13 cellular contexts compared by ENCODE assay signal in genomic region chr2:152167070-152167469, GRCh38. TPM values are rescaled to one million over a fixed set of nuclear protein-coding genes. Genes with fewer than 3 reads are reported as not detected.
DNase-seq lines count a peak whose midpoint lies in the region; ATAC-seq, FAIRE-seq and TF ChIP-seq lines count a peak whose summit lies in the region.
"Had no signal": no experiment of that assay in that cellular context is flagged by ENCODE, and none has a peak within 500 bp of the region (broad histone marks: within the 10 kb centered on the region; RNA-seq: fewer than 3 reads in every experiment).

No MANE protein-coding gene starts in this region.

- H3K27ac ChIP-seq in K562 (ENCODE audit: extremely low read depth, low read depth, low read length), result no peak overlapping the region
- peak overlapping the region; percentile 70 for H3K27ac ChIP-seq in upper lobe of right lung
- H3K27ac ChIP-seq: BLaER1 treated with 17β-estradiol and CSF1 and Interleukin-3, amounts not matched to agents 10 nM and 100 nM had no signal

- intact Hi-C loops in left ventricle myocardium superior (cut with micrococcal nuclease) (no loop called here), cardiac septum (cut with DNase I) (no loop called here), K562 (cut with micrococcal nuclease) (no loop called here), upper lobe of right lung (cut with DNase I) (no loop called here), posterior cingulate gyrus (cut with DNase I) (no loop called here)

- H3K9me3 ChIP-seq in K562 (replicated peaks; ENCODE audit: control insufficient read depth, insufficient read depth, low read depth, low read length) (no peaks in the 10 kb centered on the region), upper lobe of right lung (no peaks in the 10 kb centered on the region)

- H2AFZ ChIP-seq in K562 (ENCODE audit: low read depth, low read length), result no peak overlapping the region

- H3K36me3 Mint-ChIP-seq in stimulated activated naive B cell treated with anti-CD40 and anti-IgM and Interleukin-4, amounts not matched to agents 10 μg/mL and 1 μg/mL and 100 μg/mL, for 72 hours, result peaks cover 4 to 9% of the 10 kb centered on the region in 2 donors

- no peak overlapping the region for H3K27ac Mint-ChIP-seq in stimulated activated naive B cell treated with anti-CD40 and anti-IgM and Interleukin-4, amounts not matched to agents 10 μg/mL and 1 μg/mL and 100 μg/mL, for 72 hours

- BruUV-seq in K562 (replicated peaks; lab: Mats Ljungman, UMichigan), result no TSS peak

- H3K4me2 ChIP-seq in K562 (ENCODE audit: insufficient read depth, low read length), result no peak overlapping the region
- H3K4me2 ChIP-seq: smooth muscle cell had no signal

- H3K4me3 ChIP-seq in K562 (no peak overlapping the region), upper lobe of right lung (no peak overlapping the region)
- H3K4me3 ChIP-seq: BLaER1 treated with 17β-estradiol and CSF1 and Interleukin-3, amounts not matched to agents 10 nM and 100 nM; smooth muscle cell had no signal

- TF ChIP-seq CTCF in K562 (IDR thresholded peaks at IDR 0.05 in 2 of 3, conservative IDR thresholded peaks at IDR 0.05 in 1 of 3; ENCODE audit: insufficient read depth in 2 of 3, low read depth in 1 of 3, low read length in 3 of 3) (no peak), upper lobe of right lung (IDR thresholded peaks at IDR 0.05) (no peak)

- H3K4me1 ChIP-seq in K562 (replicated peaks in 1 of 2; ENCODE audit: control insufficient read depth in 2 of 2, insufficient read depth in 2 of 2, low read length in 2 of 2), result peaks cover 5 to 8% of the 10 kb centered on the region in 2 experiments; a peak in 4 of 5 replicates
- peaks cover 52% of the 10 kb centered on the region for H3K4me1 ChIP-seq in upper lobe of right lung

- no peaks in the 10 kb centered on the region for H3K27me3 Mint-ChIP-seq in stimulated activated naive B cell treated with anti-CD40 and anti-IgM and Interleukin-4, amounts not matched to agents 10 μg/mL and 1 μg/mL and 100 μg/mL, for 72 hours

- no peaks in the 10 kb centered on the region for H3K36me3 ChIP-seq in K562 (ENCODE audit: control insufficient read depth, insufficient read depth, low read length)
- H3K36me3 ChIP-seq in upper lobe of right lung, result no peaks in the 10 kb centered on the region

- TF ChIP-seq POLR2A in K562 (conservative IDR thresholded peaks at IDR 0.05), result no peak

- peaks cover 20 to 36% of the 10 kb centered on the region in 2 donors for H3K4me1 Mint-ChIP-seq in stimulated activated naive B cell treated with anti-CD40 and anti-IgM and Interleukin-4, amounts not matched to agents 10 μg/mL and 1 μg/mL and 100 μg/mL, for 72 hours

- no peaks in the 10 kb centered on the region for H3K9me1 ChIP-seq in K562 (ENCODE audit: control insufficient read depth, insufficient read depth, low read length)

- no peaks in the 10 kb centered on the region for H3K9me3 Mint-ChIP-seq in stimulated activated naive B cell treated with anti-CD40 and anti-IgM and Interleukin-4, amounts not matched to agents 10 μg/mL and 1 μg/mL and 100 μg/mL, for 72 hours

- in situ Hi-C loops in K562 (cut with MboI), result no loop called here

- H3K9ac ChIP-seq in K562 (ENCODE audit: insufficient read depth in 1 of 2, low read depth in 2 of 2, low read length in 2 of 2), result no peak overlapping the region; a peak in 1 of 4 replicates

- no peak for FAIRE-seq in K562 (lab: Jason Lieb, UNC)

- H4K20me1 ChIP-seq in K562 (replicated peaks; ENCODE audit: control insufficient read depth, insufficient read depth, low read length), result no peaks in the 10 kb centered on the region

- TF ChIP-seq EP300 in K562 (IDR thresholded peaks at IDR 0.05; ENCODE audit: low read length), result no peak

- peaks cover 23% of the 10 kb centered on the region for H3K79me2 ChIP-seq in K562 (ENCODE audit: control insufficient read depth, insufficient read depth, low read length)

- ATAC-seq in left ventricle myocardium superior, result peak; percentile 30
- ATAC-seq in HG02885 (IDR thresholded peaks at IDR 0.05; ENCODE audit: poor library complexity, unreplicated experiment), result peak; percentile 61
- ATAC-seq in K562, result peak; percentile 65
- peak; percentile 26 for ATAC-seq in upper lobe of right lung
- ATAC-seq in GM18909 (IDR thresholded peaks at IDR 0.05; ENCODE audit: poor library complexity, unreplicated experiment), result no peak
- no peak for ATAC-seq in stimulated activated naive B cell treated with anti-CD40 and anti-IgM and Interleukin-4, amounts not matched to agents 10 μg/mL and 1 μg/mL and 100 μg/mL, for 72 hours (replicated peaks)

- 33% methylated on average over 2 of the region's 2 CpGs for WGBS in K562 (ENCODE audit: insufficient coverage, low coverage, missing lambda C conversion rate)

- H3K27me3 ChIP-seq in K562 (ENCODE audit: control insufficient read depth in 2 of 2, insufficient read depth in 2 of 2, low read length in 2 of 2) (no peaks in the 10 kb centered on the region), upper lobe of right lung (no peaks in the 10 kb centered on the region)
- H3K27me3 ChIP-seq: BLaER1 treated with 17β-estradiol and CSF1 and Interleukin-3, amounts not matched to agents 10 nM and 100 nM; dorsolateral prefrontal cortex had no signal

- H3K4me3 Mint-ChIP-seq in stimulated activated naive B cell treated with anti-CD40 and anti-IgM and Interleukin-4, amounts not matched to agents 10 μg/mL and 1 μg/mL and 100 μg/mL, for 72 hours, result peak overlapping the region in 1 of 2 donors; percentile 17

- TF ChIP-seq RAD21 in K562 (CRISPR knock-in tag; conservative IDR thresholded peaks at IDR 0.05 in 1 of 2, IDR thresholded peaks at IDR 0.05 in 1 of 2), result no peak

- DNase-seq in left ventricle myocardium superior (no peak), cardiac septum (ENCODE audit: low spot score) (no peak), K562 (ENCODE audit: extremely low read depth in 1 of 4, low spot score in 3 of 4) (peak in 1 of 4 experiments; percentile 14), upper lobe of right lung (no peak), posterior cingulate gyrus (no peak)
- DNase-seq in stimulated activated naive B cell treated with anti-CD40 and anti-IgM and Interleukin-4, amounts not matched to agents 10 μg/mL and 1 μg/mL and 100 μg/mL, for 72 hours, result no peak
- DNase-seq: dorsolateral prefrontal cortex, NCI-H1092, SHP77 had no signal

- CTCF ChIA-PET in K562 (lab: Yijun Ruan, JAX; ENCODE audit: low intra/inter-chr PET ratio), result no interaction called here

- POLR2A ChIA-PET in K562 (lab: Yijun Ruan, JAX), result interaction anchor here (0.6 kb wide), 1 partner anchor 138 kb away, joined by 3 read pairs; no protein-coding TSS in a partner anchor

TF ChIP-seq in K562, 482 proteins besides CTCF, POLR2A, EP300 and RAD21:
- TF ChIP-seq RFX1 (IDR thresholded peaks at IDR 0.05) (peak; percentile 41), PHF8 (IDR thresholded peaks at IDR 0.05; ENCODE audit: borderline replicate concordance, low read length) (no peak)

RNA-seq across cellular contexts. Expression of gene STAM2, which starts 8.5 kb away (rescaled TPM):
- total RNA-seq in left ventricle myocardium superior, result 24.1 TPM
- total RNA-seq in cardiac septum, result 28.9 TPM
- 12.1 and 32.6 TPM in 2 replicates for total RNA-seq in K562 (2011; cell fraction: chromatin; rRNA removed; ENCODE audit: low replicate concordance)
- total RNA-seq in K562 (2011; cell fraction: nucleolus; rRNA removed), result 4.0 and 6.4 TPM in 2 replicates
- 12.7 and 19.8 TPM in 2 replicates for total RNA-seq in K562 (2011; cell fraction: nucleoplasm; rRNA removed)
- 6.9 and 7.5 TPM in 2 replicates for total RNA-seq in K562 (2014; rRNA removed)
- 11.6 and 14.3 TPM in 2 replicates for total RNA-seq in K562 (2014; rRNA removed; fragmentation: Illumina TruSeq; extraction: Trizol)
- total RNA-seq in K562 (2015; rRNA removed; fragmentation: Illumina TruSeq; extraction: Trizol), result 13.9 and 14.5 TPM in 2 replicates
- 9.8 and 11.6 TPM in 2 replicates for total RNA-seq in K562 (2021)
- polyA plus RNA-seq in K562 (2011; rRNA removed), result 11.0 and 13.2 TPM in 2 replicates
- 5.0 and 5.3 TPM in 2 replicates for polyA plus RNA-seq in K562 (2011; cell fraction: cytosol; rRNA removed)
- polyA plus RNA-seq in K562 (2011; cell fraction: nucleus; rRNA removed), result 11.6 and 16.8 TPM in 2 replicates
- polyA plus RNA-seq in K562 (2012), result 4.9 and 6.5 TPM in 2 replicates
- 7.3 and 8.7 TPM in 2 replicates for polyA plus RNA-seq in K562 (2014; fragmentation: Illumina TruSeq; extraction: Trizol)
- polyA plus RNA-seq in K562 (2014; fragmentation: Nextera tagmentation; extraction: Ambion mirVana), result 1 to 10 TPM; 4.5 to 5.4 TPM
- 6.9 and 8.4 TPM in 2 replicates for polyA plus RNA-seq in K562 (2014; rRNA removed)
- 15.2 and 20.8 TPM in 2 replicates for polyA minus RNA-seq in K562 (2011; rRNA and poly(A)+ RNA removed)
- 9.8 and 10.5 TPM in 2 replicates for polyA minus RNA-seq in K562 (2011; cell fraction: cytosol; rRNA and poly(A)+ RNA removed)
- 7.5 and 14.4 TPM in 2 replicates for polyA minus RNA-seq in K562 (2011; cell fraction: nucleus; rRNA and poly(A)+ RNA removed)
- 42.5 TPM for total RNA-seq in upper lobe of right lung

Comparison
In these comparisons a context has a peak if more than half of its experiments do, and no peak if none do; other contexts are left out.
1. ATAC-seq: peak in left ventricle myocardium superior (single experiment), HG02885 (single experiment), K562 (single experiment) and upper lobe of right lung (single experiment); none in GM18909 (single experiment) and stimulated activated naive B cell treated with anti-CD40 and anti-IgM and Interleukin-4, amounts not matched to agents 10 μg/mL and 1 μg/mL and 100 μg/mL, for 72 hours (0 of 2).